ENCODE assay signal across 22 cellular contexts in genomic region chr20:62894261-62894660, GRCh38. TPM values are rescaled to one million over a fixed set of nuclear protein-coding genes. Genes with fewer than 3 reads are reported as not detected.
DNase-seq lines count a peak whose midpoint lies in the region; ATAC-seq, FAIRE-seq and TF ChIP-seq lines count a peak whose summit lies in the region.
"Had no signal": no experiment of that assay in that cellular context is flagged by ENCODE, and none has a peak within 500 bp of the region (broad histone marks: within the 10 kb centered on the region; RNA-seq: fewer than 3 reads in every experiment).

No MANE protein-coding gene starts in this region.

- peaks cover under 1 to 98% (median 76%) of the 10 kb centered on the region in 11 experiments; a peak in 19 of 22 replicates for H4K20me1 ChIP-seq in BLaER1 treated with 17β-estradiol and CSF1 and Interleukin-3, amounts not matched to agents 10 nM and 100 nM
- H4K20me1 ChIP-seq in K562 (replicated peaks; ENCODE audit: control insufficient read depth, insufficient read depth, low read length), result no peaks in the 10 kb centered on the region

- H3K4me3 Mint-ChIP-seq in activated CD8-positive, alpha-beta T cell treated with anti-CD3 and anti-CD28 coated beads, Interleukin-2, amount 10 ng/mL, durations not matched to agents 7 days and 5 days, result no peak overlapping the region
- H3K4me3 Mint-ChIP-seq in activated CD8-positive, alpha-beta T cell treated with anti-CD3 and anti-CD28 coated beads for 36 hours, result no peak overlapping the region
- H3K4me3 Mint-ChIP-seq in nephron progenitor cell, result no peak overlapping the region
- H3K4me3 Mint-ChIP-seq: CD4-positive, CD25-positive, alpha-beta regulatory T cell; CD8-positive, alpha-beta memory T cell; H9 had no signal

- CTCF ChIA-PET in activated CD8-positive, alpha-beta T cell treated with anti-CD3 and anti-CD28 coated beads, Interleukin-2, amount 10 ng/mL, durations not matched to agents 7 days and 5 days (lab: Charles Lee), result interaction anchor here (2.1 to 2.5 kb wide), 4 partner anchors 9 to 78 kb away, joined by 4 to 14 read pairs (median 8); no protein-coding TSS in a partner anchor
- CTCF ChIA-PET in activated CD8-positive, alpha-beta T cell treated with anti-CD3 and anti-CD28 coated beads for 36 hours (lab: Charles Lee), result interaction anchor here (0.9 to 3.6 kb wide), 4 partner anchors 13 to 65 kb away, joined by 3 to 16 read pairs (median 3); no protein-coding TSS in a partner anchor
- CTCF ChIA-PET in K562 (lab: Yijun Ruan, JAX; ENCODE audit: low intra/inter-chr PET ratio), result no interaction called here

- no peaks in the 10 kb centered on the region for H3K9me3 ChIP-seq in BLaER1 treated with 17β-estradiol and CSF1 and Interleukin-3, amounts not matched to agents 10 nM and 100 nM (replicated peaks in 1 of 11)
- H3K9me3 ChIP-seq in K562 (replicated peaks; ENCODE audit: control insufficient read depth, insufficient read depth, low read depth, low read length), result no peaks in the 10 kb centered on the region

- peak overlapping the region; percentile 49 for H3K27ac Mint-ChIP-seq in activated CD8-positive, alpha-beta T cell treated with anti-CD3 and anti-CD28 coated beads, Interleukin-2, amount 10 ng/mL, durations not matched to agents 7 days and 5 days
- H3K27ac Mint-ChIP-seq in activated CD8-positive, alpha-beta T cell treated with anti-CD3 and anti-CD28 coated beads for 36 hours, result no peak overlapping the region
- peak overlapping the region; percentile 51 for H3K27ac Mint-ChIP-seq in nephron progenitor cell
- H3K27ac Mint-ChIP-seq: H9 had no signal

- no peaks in the 10 kb centered on the region for H3K27me3 ChIP-seq in BLaER1 treated with 17β-estradiol and CSF1 and Interleukin-3, amounts not matched to agents 10 nM and 100 nM
- H3K27me3 ChIP-seq in K562 (ENCODE audit: control insufficient read depth in 2 of 2, insufficient read depth in 2 of 2, low read length in 2 of 2), result no peaks in the 10 kb centered on the region

- intact Hi-C loops in activated CD8-positive, alpha-beta T cell treated with anti-CD3 and anti-CD28 coated beads for 36 hours (cut with micrococcal nuclease), result no loop called here
- intact Hi-C loops in K562 (cut with micrococcal nuclease), result no loop called here

- POLR2A ChIA-PET in activated CD8-positive, alpha-beta T cell treated with anti-CD3 and anti-CD28 coated beads, Interleukin-2, amount 10 ng/mL, durations not matched to agents 7 days and 5 days (lab: Charles Lee), result interaction anchor here (0.9 to 1.0 kb wide), 2 partner anchors 20 to 41 kb away, joined by 3 to 5 read pairs; no protein-coding TSS in a partner anchor
- POLR2A ChIA-PET in activated CD8-positive, alpha-beta T cell treated with anti-CD3 and anti-CD28 coated beads for 36 hours (lab: Charles Lee), result interaction anchor here (1.0 to 1.9 kb wide), 3 partner anchors 10 to 65 kb away, joined by 3 to 7 read pairs (median 4); no protein-coding TSS in a partner anchor
- POLR2A ChIA-PET in K562 (lab: Yijun Ruan, JAX), result interaction anchor here (0.6 to 1.6 kb wide), 5 partner anchors 9 to 252 kb away, joined by 3 to 9 read pairs (median 4); partner anchors contain the start of gene SLCO4A1

- H3K9ac ChIP-seq in BLaER1 treated with 17β-estradiol and CSF1 and Interleukin-3, amounts not matched to agents 10 nM and 100 nM, result peak overlapping the region in 2 of 11 experiments; percentile 16 to 18; a peak in 2 of 22 replicates
- no peak overlapping the region for H3K9ac ChIP-seq in K562 (ENCODE audit: insufficient read depth in 1 of 2, low read depth in 2 of 2, low read length in 2 of 2)

- BruUV-seq in K562 (replicated peaks; lab: Mats Ljungman, UMichigan), result no TSS peak

- FAIRE-seq in K562 (lab: Jason Lieb, UNC), result peak; percentile 26
- FAIRE-seq: G401.6, GM12891, GM19239, H1 had no signal

- peaks cover 82% of the 10 kb centered on the region for H3K36me3 Mint-ChIP-seq in activated CD8-positive, alpha-beta T cell treated with anti-CD3 and anti-CD28 coated beads, Interleukin-2, amount 10 ng/mL, durations not matched to agents 7 days and 5 days (ENCODE audit: low read depth)
- H3K36me3 Mint-ChIP-seq in activated CD8-positive, alpha-beta T cell treated with anti-CD3 and anti-CD28 coated beads for 36 hours (ENCODE audit: low read depth), result peaks cover 59% of the 10 kb centered on the region
- H3K36me3 Mint-ChIP-seq in nephron progenitor cell (ENCODE audit: low read depth), result peaks cover 66% of the 10 kb centered on the region

- no peaks in the 10 kb centered on the region for H3K27me3 Mint-ChIP-seq in activated CD8-positive, alpha-beta T cell treated with anti-CD3 and anti-CD28 coated beads, Interleukin-2, amount 10 ng/mL, durations not matched to agents 7 days and 5 days (ENCODE audit: low read depth)
- H3K27me3 Mint-ChIP-seq in activated CD8-positive, alpha-beta T cell treated with anti-CD3 and anti-CD28 coated beads for 36 hours, result no peaks in the 10 kb centered on the region
- H3K27me3 Mint-ChIP-seq in nephron progenitor cell (ENCODE audit: low read depth, poor library complexity), result no peaks in the 10 kb centered on the region
- H3K27me3 Mint-ChIP-seq: CD4-positive, CD25-positive, alpha-beta regulatory T cell; CD8-positive, alpha-beta memory T cell had no signal

- H3K4me1 ChIP-seq in BLaER1 treated with 17β-estradiol and CSF1 and Interleukin-3, amounts not matched to agents 10 nM and 100 nM, result peaks cover 38 to 84% (median 73%) of the 10 kb centered on the region in 10 experiments
- 0 out of 5 replicates have a peak, but pooled peaks cover 0 to 3% of the 10 kb centered on the region in 2 experiments for H3K4me1 ChIP-seq in K562 (replicated peaks in 1 of 2; ENCODE audit: control insufficient read depth in 2 of 2, insufficient read depth in 2 of 2, low read length in 2 of 2)

- H3K4me2 ChIP-seq in BLaER1 treated with 17β-estradiol and CSF1 and Interleukin-3, amounts not matched to agents 10 nM and 100 nM, result peak overlapping the region in 7 of 11 experiments; percentile 6 to 94 (median 38); a peak in 11 of 22 replicates
- H3K4me2 ChIP-seq in K562 (ENCODE audit: insufficient read depth, low read length), result no peak overlapping the region

- H3K9me1 ChIP-seq in K562 (ENCODE audit: control insufficient read depth, insufficient read depth, low read length), result no peaks in the 10 kb centered on the region

- H3K9me3 Mint-ChIP-seq in activated CD8-positive, alpha-beta T cell treated with anti-CD3 and anti-CD28 coated beads, Interleukin-2, amount 10 ng/mL, durations not matched to agents 7 days and 5 days (ENCODE audit: insufficient read depth), result no peaks in the 10 kb centered on the region
- H3K9me3 Mint-ChIP-seq in activated CD8-positive, alpha-beta T cell treated with anti-CD3 and anti-CD28 coated beads for 36 hours, result no peaks in the 10 kb centered on the region
- no peaks in the 10 kb centered on the region for H3K9me3 Mint-ChIP-seq in nephron progenitor cell
- H3K9me3 Mint-ChIP-seq: CD8-positive, alpha-beta memory T cell; H9 had no signal

- WGBS in K562 (ENCODE audit: insufficient coverage, low coverage, missing lambda C conversion rate), result 88% methylated on average over 14 of the region's 14 CpGs

- no peak for TF ChIP-seq RAD21 in K562 (CRISPR knock-in tag; conservative IDR thresholded peaks at IDR 0.05 in 1 of 2, IDR thresholded peaks at IDR 0.05 in 1 of 2)

- H3K36me3 ChIP-seq in BLaER1 treated with 17β-estradiol and CSF1 and Interleukin-3, amounts not matched to agents 10 nM and 100 nM, result peaks cover 62 to 88% (median 76%) of the 10 kb centered on the region in 11 experiments
- H3K36me3 ChIP-seq in K562 (ENCODE audit: control insufficient read depth, insufficient read depth, low read length), result peaks cover 84% of the 10 kb centered on the region

- H3K27ac ChIP-seq in BLaER1 treated with 17β-estradiol and CSF1 and Interleukin-3, amounts not matched to agents 10 nM and 100 nM, result no peak overlapping the region
- H3K27ac ChIP-seq in K562 (ENCODE audit: extremely low read depth, low read depth, low read length), result no peak overlapping the region
- H3K27ac ChIP-seq: HL-60 had no signal

- peaks cover 54% of the 10 kb centered on the region for H3K4me1 Mint-ChIP-seq in activated CD8-positive, alpha-beta T cell treated with anti-CD3 and anti-CD28 coated beads, Interleukin-2, amount 10 ng/mL, durations not matched to agents 7 days and 5 days (ENCODE audit: low read depth)
- H3K4me1 Mint-ChIP-seq in activated CD8-positive, alpha-beta T cell treated with anti-CD3 and anti-CD28 coated beads for 36 hours (ENCODE audit: low read depth), result peaks cover 32% of the 10 kb centered on the region
- H3K4me1 Mint-ChIP-seq in nephron progenitor cell, result peaks cover 33% of the 10 kb centered on the region

- H2AFZ ChIP-seq in K562 (ENCODE audit: low read depth, low read length), result no peak overlapping the region

- no peak for TF ChIP-seq POLR2A in K562 (conservative IDR thresholded peaks at IDR 0.05)

- 0 out of 3 replicates have a peak, but pooled peaks cover 2% of the 10 kb centered on the region for H3K79me2 ChIP-seq in K562 (ENCODE audit: control insufficient read depth, insufficient read depth, low read length)

- no peak for TF ChIP-seq EP300 in K562 (IDR thresholded peaks at IDR 0.05; ENCODE audit: low read length)

- TF ChIP-seq CTCF in activated CD8-positive, alpha-beta T cell treated with anti-CD3 and anti-CD28 coated beads for 36 hours (IDR thresholded peaks at IDR 0.05), result no peak
- TF ChIP-seq CTCF in K562 (IDR thresholded peaks at IDR 0.05 in 2 of 3, conservative IDR thresholded peaks at IDR 0.05 in 1 of 3; ENCODE audit: insufficient read depth in 2 of 3, low read depth in 1 of 3, low read length in 3 of 3) (no peak), nephron progenitor cell (IDR thresholded peaks at IDR 0.05) (no peak)

- no peak for ATAC-seq in activated CD8-positive, alpha-beta T cell treated with anti-CD3 and anti-CD28 coated beads, Interleukin-2, amount 10 ng/mL, durations not matched to agents 7 days and 5 days
- no peak for ATAC-seq in activated CD8-positive, alpha-beta T cell treated with anti-CD3 and anti-CD28 coated beads for 36 hours
- ATAC-seq in K562, result no peak
- ATAC-seq in HG02759 (IDR thresholded peaks at IDR 0.05; ENCODE audit: unreplicated experiment), result no peak

- in situ Hi-C loops in K562 (cut with MboI), result no loop called here

- DNase-seq in activated CD8-positive, alpha-beta T cell treated with anti-CD3 and anti-CD28 coated beads, Interleukin-2, amount 10 ng/mL, durations not matched to agents 7 days and 5 days, result no peak
- no peak for DNase-seq in activated CD8-positive, alpha-beta T cell treated with anti-CD3 and anti-CD28 coated beads for 36 hours
- DNase-seq in K562 (ENCODE audit: extremely low read depth in 1 of 4, low spot score in 3 of 4) (no peak), nephron progenitor cell (no peak), ecto neural progenitor cell (ENCODE audit: low spot score) (no peak)
- DNase-seq in activated CD4-positive, alpha-beta T cell treated with anti-CD3 and anti-CD28 coated beads for 1 hour, result no peak
- DNase-seq: 8988T; C1 segment of cervical spinal cord; CD4-positive, CD25-positive, alpha-beta regulatory T cell; COR-L47; DMS 273 treated with DMSO at 0.1 percent for 48 hours; H9; IMR-90 had no signal

- H3K4me3 ChIP-seq in BLaER1 treated with 17β-estradiol and CSF1 and Interleukin-3, amounts not matched to agents 10 nM and 100 nM, result no peak overlapping the region
- H3K4me3 ChIP-seq in K562, result no peak overlapping the region

RNA-seq across cellular contexts. Expression of gene DIDO1, which starts 32.0 kb away (rescaled TPM):
- 10 to 100 TPM; 69.6 to 74.0 TPM for total RNA-seq in activated CD8-positive, alpha-beta T cell treated with anti-CD3 and anti-CD28 coated beads, Interleukin-2, amount 10 ng/mL, durations not matched to agents 7 days and 5 days
- total RNA-seq in activated CD8-positive, alpha-beta T cell treated with anti-CD3 and anti-CD28 coated beads for 36 hours, result 10 to 100 TPM; 45.9 to 47.4 TPM
- 117 and 149 TPM in 2 replicates for total RNA-seq in K562 (2011; cell fraction: chromatin; rRNA removed; ENCODE audit: low replicate concordance)
- total RNA-seq in K562 (2011; cell fraction: nucleolus; rRNA removed), result 70.2 and 72.0 TPM in 2 replicates
- 82.5 and 92.1 TPM in 2 replicates for total RNA-seq in K562 (2011; cell fraction: nucleoplasm; rRNA removed)
- total RNA-seq in K562 (2014; rRNA removed), result 31.2 and 36.7 TPM in 2 replicates
- 22.2 and 23.4 TPM in 2 replicates for total RNA-seq in K562 (2014; rRNA removed; fragmentation: Illumina TruSeq; extraction: Trizol)
- 26.8 and 27.1 TPM in 2 replicates for total RNA-seq in K562 (2015; rRNA removed; fragmentation: Illumina TruSeq; extraction: Trizol)
- total RNA-seq in K562 (2021), result 38.2 and 43.6 TPM in 2 replicates
- 40.5 and 50.2 TPM in 2 replicates for polyA plus RNA-seq in K562 (2011; rRNA removed)
- polyA plus RNA-seq in K562 (2011; cell fraction: cytosol; rRNA removed), result 31.2 and 58.5 TPM in 2 replicates
- 256 and 286 TPM in 2 replicates for polyA plus RNA-seq in K562 (2011; cell fraction: nucleus; rRNA removed)
- 23.7 and 36.2 TPM in 2 replicates for polyA plus RNA-seq in K562 (2012)
- 37.4 and 37.9 TPM in 2 replicates for polyA plus RNA-seq in K562 (2014; fragmentation: Illumina TruSeq; extraction: Trizol)
- polyA plus RNA-seq in K562 (2014; fragmentation: Nextera tagmentation; extraction: Ambion mirVana), result 1 to 10 TPM; 4.4 to 4.8 TPM
- polyA plus RNA-seq in K562 (2014; rRNA removed), result 44.3 and 46.8 TPM in 2 replicates
- 32.2 and 34.2 TPM in 2 replicates for polyA minus RNA-seq in K562 (2011; rRNA and poly(A)+ RNA removed)
- polyA minus RNA-seq in K562 (2011; cell fraction: cytosol; rRNA and poly(A)+ RNA removed), result 13.9 and 15.7 TPM in 2 replicates
- 35.7 and 49.3 TPM in 2 replicates for polyA minus RNA-seq in K562 (2011; cell fraction: nucleus; rRNA and poly(A)+ RNA removed)

RNA-seq across cellular contexts. Expression of gene TCFL5, which starts 32.6 kb away (rescaled TPM):
- 1 to 10 TPM; 7.9 to 9.6 TPM for total RNA-seq in activated CD8-positive, alpha-beta T cell treated with anti-CD3 and anti-CD28 coated beads, Interleukin-2, amount 10 ng/mL, durations not matched to agents 7 days and 5 days
- total RNA-seq in activated CD8-positive, alpha-beta T cell treated with anti-CD3 and anti-CD28 coated beads for 36 hours, result 1 to 10 TPM; 7.5 to 7.6 TPM
- total RNA-seq in K562 (2011; cell fraction: chromatin; rRNA removed; ENCODE audit: low replicate concordance), result 13.1 and 14.9 TPM in 2 replicates
- total RNA-seq in K562 (2011; cell fraction: nucleolus; rRNA removed), result 7.5 and 9.5 TPM in 2 replicates
- 8.6 and 8.8 TPM in 2 replicates for total RNA-seq in K562 (2011; cell fraction: nucleoplasm; rRNA removed)
- 11.1 and 11.2 TPM in 2 replicates for total RNA-seq in K562 (2014; rRNA removed)
- total RNA-seq in K562 (2014; rRNA removed; fragmentation: Illumina TruSeq; extraction: Trizol), result 7.4 and 7.9 TPM in 2 replicates
- 9.2 and 10.2 TPM in 2 replicates for total RNA-seq in K562 (2015; rRNA removed; fragmentation: Illumina TruSeq; extraction: Trizol)
- 11.1 and 12.6 TPM in 2 replicates for total RNA-seq in K562 (2021)
- 8.5 and 12.2 TPM in 2 replicates for polyA plus RNA-seq in K562 (2011; rRNA removed)
- 4.3 and 4.4 TPM in 2 replicates for polyA plus RNA-seq in K562 (2011; cell fraction: cytosol; rRNA removed)
- polyA plus RNA-seq in K562 (2011; cell fraction: nucleus; rRNA removed), result 8.0 and 8.3 TPM in 2 replicates
- 6.7 and 8.1 TPM in 2 replicates for polyA plus RNA-seq in K562 (2012)
- 5.9 and 7.9 TPM in 2 replicates for polyA plus RNA-seq in K562 (2014; fragmentation: Illumina TruSeq; extraction: Trizol)
- 1 to 10 TPM in 1 of 2 experiments, under 1 TPM in 1; 1.00 to 1.1 TPM for polyA plus RNA-seq in K562 (2014; fragmentation: Nextera tagmentation; extraction: Ambion mirVana)
- 9.1 and 10.5 TPM in 2 replicates for polyA plus RNA-seq in K562 (2014; rRNA removed)
- 6.6 and 6.8 TPM in 2 replicates for polyA minus RNA-seq in K562 (2011; rRNA and poly(A)+ RNA removed)
- polyA minus RNA-seq in K562 (2011; cell fraction: cytosol; rRNA and poly(A)+ RNA removed), result 3.8 and 6.5 TPM in 2 replicates
- polyA minus RNA-seq in K562 (2011; cell fraction: nucleus; rRNA and poly(A)+ RNA removed), result 1.9 and 3.9 TPM in 2 replicates

RNA-seq across cellular contexts. Expression of gene GID8, which starts 43.7 kb away (rescaled TPM):
- 10 to 100 TPM; 37.3 to 39.7 TPM for total RNA-seq in activated CD8-positive, alpha-beta T cell treated with anti-CD3 and anti-CD28 coated beads, Interleukin-2, amount 10 ng/mL, durations not matched to agents 7 days and 5 days
- 10 to 100 TPM; 39.2 to 42.2 TPM for total RNA-seq in activated CD8-positive, alpha-beta T cell treated with anti-CD3 and anti-CD28 coated beads for 36 hours
- total RNA-seq in K562 (2011; cell fraction: chromatin; rRNA removed; ENCODE audit: low replicate concordance), result 26.6 and 28.0 TPM in 2 replicates
- total RNA-seq in K562 (2011; cell fraction: nucleolus; rRNA removed), result 15.2 and 19.5 TPM in 2 replicates
- total RNA-seq in K562 (2011; cell fraction: nucleoplasm; rRNA removed), result 23.8 and 32.1 TPM in 2 replicates
- total RNA-seq in K562 (2014; rRNA removed) (22.2 and 26.0 TPM in 2 replicates), K562 (2014; rRNA removed; fragmentation: Illumina TruSeq; extraction: Trizol) (21.8 and 23.4 TPM in 2 replicates), K562 (2015; rRNA removed; fragmentation: Illumina TruSeq; extraction: Trizol) (22.4 and 23.0 TPM in 2 replicates), K562 (2021) (29.0 and 31.6 TPM in 2 replicates)
- polyA plus RNA-seq in K562 (2011; rRNA removed) (24.6 and 26.3 TPM in 2 replicates), K562 (2014; fragmentation: Illumina TruSeq; extraction: Trizol) (22.2 TPM in 2 replicates), K562 (2014; fragmentation: Nextera tagmentation; extraction: Ambion mirVana) (10 to 100 TPM in 1 of 2 experiments, 1 to 10 TPM in 1; 7.5 to 12.9 TPM), K562 (2014; rRNA removed) (24.9 and 25.7 TPM in 2 replicates)
- 20.8 and 25.4 TPM in 2 replicates for polyA plus RNA-seq in K562 (2011; cell fraction: cytosol; rRNA removed)
- polyA plus RNA-seq in K562 (2011; cell fraction: nucleus; rRNA removed), result 19.8 and 21.7 TPM in 2 replicates
- polyA plus RNA-seq in K562 (2012), result 21.3 and 23.2 TPM in 2 replicates
- polyA minus RNA-seq in K562 (2011; rRNA and poly(A)+ RNA removed), result 31.4 and 32.6 TPM in 2 replicates
- polyA minus RNA-seq in K562 (2011; cell fraction: cytosol; rRNA and poly(A)+ RNA removed), result 15.6 and 17.0 TPM in 2 replicates
- polyA minus RNA-seq in K562 (2011; cell fraction: nucleus; rRNA and poly(A)+ RNA removed), result 6.1 and 10.0 TPM in 2 replicates

RNA-seq across cellular contexts. Expression of gene SLC17A9, which starts 58.2 kb away (rescaled TPM):
- 10 to 100 TPM; 57.8 to 69.7 TPM for total RNA-seq in activated CD8-positive, alpha-beta T cell treated with anti-CD3 and anti-CD28 coated beads, Interleukin-2, amount 10 ng/mL, durations not matched to agents 7 days and 5 days
- total RNA-seq in activated CD8-positive, alpha-beta T cell treated with anti-CD3 and anti-CD28 coated beads for 36 hours, result 10 to 100 TPM; 78.5 to 78.7 TPM
- total RNA-seq in K562 (2011; cell fraction: chromatin; rRNA removed; ENCODE audit: low replicate concordance), result not detected in 2 replicates
- 0.13 TPM in 1 of 2 replicates, not detected in the other for total RNA-seq in K562 (2011; cell fraction: nucleolus; rRNA removed)
- total RNA-seq in K562 (2011; cell fraction: nucleoplasm; rRNA removed), result 0.15 TPM in 1 of 2 replicates, not detected in the other
- total RNA-seq in K562 (2014; rRNA removed) (not detected in 2 replicates), K562 (2014; rRNA removed; fragmentation: Illumina TruSeq; extraction: Trizol) (not detected in 2 replicates), K562 (2015; rRNA removed; fragmentation: Illumina TruSeq; extraction: Trizol) (not detected in 2 replicates), K562 (2021) (0.27 and 0.31 TPM in 2 replicates)
- polyA plus RNA-seq in K562 (2011; rRNA removed) (not detected in 2 replicates), K562 (2014; fragmentation: Illumina TruSeq; extraction: Trizol) (not detected in 2 replicates), K562 (2014; fragmentation: Nextera tagmentation; extraction: Ambion mirVana) (not detected), K562 (2014; rRNA removed) (0.04 and 0.05 TPM in 2 replicates)
- polyA plus RNA-seq in K562 (2011; cell fraction: cytosol; rRNA removed), result 0.03 TPM in 1 of 2 replicates, not detected in the other
- polyA plus RNA-seq in K562 (2011; cell fraction: nucleus; rRNA removed), result 0.06 and 0.10 TPM in 2 replicates
- 0.03 TPM in 1 of 2 replicates, not detected in the other for polyA plus RNA-seq in K562 (2012)
- not detected in 2 replicates for polyA minus RNA-seq in K562 (2011; rRNA and poly(A)+ RNA removed)
- not detected in 2 replicates for polyA minus RNA-seq in K562 (2011; cell fraction: cytosol; rRNA and poly(A)+ RNA removed)
- polyA minus RNA-seq in K562 (2011; cell fraction: nucleus; rRNA and poly(A)+ RNA removed), result not detected in 2 replicates
- total RNA-seq: HT1080 had no signal
